In the genomic region with DNA sequence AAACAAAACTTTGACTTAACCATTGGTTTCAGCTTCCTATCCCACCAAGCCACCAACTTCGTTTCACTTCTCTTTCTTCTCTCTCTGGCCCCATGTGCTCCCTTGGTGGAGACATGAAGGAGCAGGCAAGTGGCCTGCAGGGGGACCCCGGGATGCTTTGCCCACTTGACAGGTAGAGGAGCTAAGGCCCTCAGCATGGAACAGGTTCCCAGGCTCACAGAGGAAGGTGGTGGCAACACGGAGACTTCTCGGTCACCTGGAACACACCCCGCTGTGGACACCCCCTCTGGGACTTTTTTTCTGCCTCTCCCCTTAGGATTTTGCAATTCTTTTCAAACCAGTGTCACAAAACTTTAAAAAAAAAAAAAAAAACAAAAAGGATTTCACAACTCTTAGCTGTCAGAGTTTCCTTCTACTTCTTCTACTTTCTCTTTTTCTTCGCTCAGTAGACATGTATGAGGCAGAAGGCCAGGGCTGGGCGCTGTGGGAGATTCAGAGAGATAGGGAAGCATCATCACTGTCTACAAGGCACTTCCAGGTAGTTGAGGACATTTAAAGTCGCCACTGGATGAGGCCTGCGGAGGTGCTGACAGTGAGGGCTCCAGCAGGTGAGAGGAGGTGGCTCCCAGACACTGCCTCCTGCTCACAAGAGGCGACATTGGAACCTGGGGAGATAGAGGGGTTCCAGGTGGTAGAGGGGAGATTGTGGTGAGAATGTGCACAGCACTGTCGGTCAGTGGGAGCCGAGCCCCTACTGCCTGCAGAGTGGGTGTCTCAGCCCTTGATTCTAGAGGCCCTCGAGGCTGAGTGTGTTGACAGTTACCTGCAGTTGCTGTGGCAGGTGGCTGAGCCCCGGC, we compare ENCODE assay signal across 8 cellular contexts.
DNase-seq lines count a peak whose midpoint lies in the region; ATAC-seq and TF ChIP-seq lines count a peak whose summit lies in the region.

No MANE protein-coding gene starts in this region.

- no peaks in the 10 kb centered on the region for H3F3A ChIP-seq in SK-N-SH (replicated peaks; ENCODE audit: insufficient read depth)

- H3K36me3 ChIP-seq in SK-N-SH (replicated peaks in 1 of 2; ENCODE audit: control insufficient read depth in 1 of 2, insufficient read depth in 2 of 2, low read length in 1 of 2) = peaks cover 28 to 61% of the 10 kb centered on the region in 2 experiments

- no peak overlapping the region for H3K4me3 Mint-ChIP-seq in osteocyte (ENCODE audit: unreplicated experiment)

- no peaks in the 10 kb centered on the region for H3K9me2 ChIP-seq in SK-N-SH

- no peak overlapping the region; a peak in 1 of 4 replicates for H3K27ac ChIP-seq in SK-N-SH (ENCODE audit: low read depth in 2 of 2, low read length in 1 of 2)

- ATAC-seq in HG03135 (IDR thresholded peaks at IDR 0.05; ENCODE audit: unreplicated experiment) = peak; percentile 80

- TF ChIP-seq EP300 in SK-N-SH (IDR thresholded peaks at IDR 0.05; ENCODE audit: borderline replicate concordance in 1 of 2, low read depth in 1 of 2, low read length in 1 of 2) = no peak

- TF ChIP-seq CTCF in SK-N-SH (IDR thresholded peaks at IDR 0.05) = peak; percentile 21; the same call in 1 of the 2 replicates
- no peak for TF ChIP-seq CTCF in osteocyte (IDR thresholded peaks at IDR 0.05)

- no peak overlapping the region for H3K4me3 ChIP-seq in SK-N-SH (ENCODE audit: low read depth in 2 of 2, low read length in 1 of 2)

- no peak overlapping the region for H3K4me2 ChIP-seq in SK-N-SH

- 87% methylated on average over 12 of the region's 14 CpGs for WGBS in SK-N-SH (ENCODE audit: low lambda C conversion rate)

- H3K79me2 ChIP-seq in SK-N-SH (ENCODE audit: insufficient read depth) = no peaks in the 10 kb centered on the region

- H3K27me3 Mint-ChIP-seq in osteocyte (ENCODE audit: unreplicated experiment) = no peaks in the 10 kb centered on the region

- no peaks in the 10 kb centered on the region for H4K20me1 ChIP-seq in SK-N-SH (ENCODE audit: insufficient read depth)

- TF ChIP-seq RAD21 in SK-N-SH (IDR thresholded peaks at IDR 0.05; ENCODE audit: low read length) = peak; percentile 25; the same call in 1 of the 2 replicates

- H3K36me3 Mint-ChIP-seq in osteocyte (ENCODE audit: unreplicated experiment) = peaks cover 42% of the 10 kb centered on the region

- H3K9me3 ChIP-seq in SK-N-SH = no peaks in the 10 kb centered on the region

- H3K4me1 Mint-ChIP-seq in osteocyte (ENCODE audit: unreplicated experiment) = no peaks in the 10 kb centered on the region

- peak; percentile 25 for DNase-seq in COR-L47 (lab: John Stamatoyannopoulos, UW)
- peak; percentile 72 for DNase-seq in GM19238 (ENCODE audit: insufficient read length, low spot score)
- no peak for DNase-seq in SK-N-SH
- DNase-seq in islet precursor cell = peak; percentile 51
- DNase-seq in AG08396 (ENCODE audit: low spot score) = no peak
- DNase-seq in osteocyte (ENCODE audit: extremely low spot score, unreplicated experiment) = no peak
- no peak for DNase-seq in SW480 (ENCODE audit: low spot score)

- no peaks in the 10 kb centered on the region for H3K27me3 ChIP-seq in SK-N-SH (ENCODE audit: insufficient read depth)

- H2AFZ ChIP-seq in SK-N-SH (ENCODE audit: low read depth) = no peak overlapping the region

- H3K4me1 ChIP-seq in SK-N-SH (ENCODE audit: control insufficient read depth in 1 of 2, insufficient read depth in 2 of 2, low read depth in 1 of 2, low read length in 1 of 2) = peaks cover 26 to 42% of the 10 kb centered on the region in 2 experiments; a peak in 2 of 4 replicates

- H3K27ac Mint-ChIP-seq in osteocyte (ENCODE audit: unreplicated experiment) = no peak overlapping the region

- no peak overlapping the region for H3K9ac ChIP-seq in SK-N-SH

- CTCF ChIA-PET in SK-N-SH (lab: Yijun Ruan, JAX) = interaction anchor here (0.6 to 10.1 kb wide), 11 partner anchors 8 to 444 kb away, joined by 3 to 89 read pairs (median 4); a partner anchor contains a TSS

- no peaks in the 10 kb centered on the region for H3K9me3 Mint-ChIP-seq in osteocyte (ENCODE audit: unreplicated experiment)

- POLR2A ChIA-PET in SK-N-SH (lab: Yijun Ruan, JAX) = no interaction called here

TF ChIP-seq in SK-N-SH, 30 proteins besides CTCF, POLR2A, EP300 and RAD21:
- TF ChIP-seq TEAD4 (IDR thresholded peaks at IDR 0.05; ENCODE audit: borderline replicate concordance, insufficient read depth) = no peak
- TF ChIP-seq, protein P1, sequence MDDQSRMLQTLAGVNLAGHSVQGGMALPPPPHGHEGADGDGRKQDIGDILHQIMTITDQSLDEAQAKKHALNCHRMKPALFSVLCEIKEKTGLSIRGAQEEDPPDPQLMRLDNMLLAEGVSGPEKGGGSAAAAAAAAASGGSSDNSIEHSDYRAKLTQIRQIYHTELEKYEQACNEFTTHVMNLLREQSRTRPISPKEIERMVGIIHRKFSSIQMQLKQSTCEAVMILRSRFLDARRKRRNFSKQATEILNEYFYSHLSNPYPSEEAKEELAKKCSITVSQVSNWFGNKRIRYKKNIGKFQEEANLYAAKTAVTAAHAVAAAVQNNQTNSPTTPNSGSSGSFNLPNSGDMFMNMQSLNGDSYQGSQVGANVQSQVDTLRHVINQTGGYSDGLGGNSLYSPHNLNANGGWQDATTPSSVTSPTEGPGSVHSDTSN (IDR thresholded peaks at IDR 0.05) = no peak

Comparison
In these comparisons a context has a peak if more than half of its experiments do, and no peak if none do; other contexts are left out.
1. DNase-seq: peak in COR-L47 (single experiment), GM19238 (single experiment) and islet precursor cell (single experiment); none in SK-N-SH (single experiment), AG08396 (single experiment), osteocyte (single experiment) and SW480 (single experiment).